Comparison of ENCODE assay signal across 1 cellular context in the genomic region with DNA sequence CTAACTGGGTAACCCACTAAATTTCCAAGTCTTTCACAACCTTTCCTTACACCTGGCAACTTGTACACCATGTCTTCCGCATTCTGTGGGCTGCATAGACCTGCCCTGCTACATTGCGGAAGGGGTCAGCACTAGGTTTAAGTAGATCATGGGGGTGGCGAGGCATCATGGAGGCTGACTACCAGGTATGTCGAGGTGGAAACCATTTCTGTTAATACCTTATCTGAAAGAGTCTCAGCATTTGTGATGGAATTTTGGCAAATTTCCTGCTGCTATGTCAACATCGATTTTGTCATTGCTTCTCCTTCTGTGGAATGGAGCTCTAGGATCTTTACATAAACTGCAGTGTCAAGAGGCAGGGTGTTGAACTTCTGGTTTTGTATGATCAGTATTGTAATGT.
TF ChIP-seq lines count a peak whose summit lies in the region.

No MANE protein-coding gene starts in this region.

TF ChIP-seq in WTC11, 78 proteins besides CTCF, POLR2A, EP300 and RAD21 (continued from another document):
- TF ChIP-seq, protein P1, sequence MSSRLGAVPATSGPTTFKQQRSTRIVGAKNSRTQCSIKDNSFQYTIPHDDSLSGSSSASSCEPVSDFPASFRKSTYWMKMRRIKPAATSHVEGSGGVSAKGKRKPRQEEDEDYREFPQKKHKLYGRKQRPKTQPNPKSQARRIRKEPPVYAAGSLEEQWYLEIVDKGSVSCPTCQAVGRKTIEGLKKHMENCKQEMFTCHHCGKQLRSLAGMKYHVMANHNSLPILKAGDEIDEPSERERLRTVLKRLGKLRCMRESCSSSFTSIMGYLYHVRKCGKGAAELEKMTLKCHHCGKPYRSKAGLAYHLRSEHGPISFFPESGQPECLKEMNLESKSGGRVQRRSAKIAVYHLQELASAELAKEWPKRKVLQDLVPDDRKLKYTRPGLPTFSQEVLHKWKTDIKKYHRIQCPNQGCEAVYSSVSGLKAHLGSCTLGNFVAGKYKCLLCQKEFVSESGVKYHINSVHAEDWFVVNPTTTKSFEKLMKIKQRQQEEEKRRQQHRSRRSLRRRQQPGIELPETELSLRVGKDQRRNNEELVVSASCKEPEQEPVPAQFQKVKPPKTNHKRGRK (CRISPR knock-in tag; IDR thresholded peaks at IDR 0.05; ENCODE audit: borderline replicate concordance) = no peak
- TF ChIP-seq, protein P2, sequence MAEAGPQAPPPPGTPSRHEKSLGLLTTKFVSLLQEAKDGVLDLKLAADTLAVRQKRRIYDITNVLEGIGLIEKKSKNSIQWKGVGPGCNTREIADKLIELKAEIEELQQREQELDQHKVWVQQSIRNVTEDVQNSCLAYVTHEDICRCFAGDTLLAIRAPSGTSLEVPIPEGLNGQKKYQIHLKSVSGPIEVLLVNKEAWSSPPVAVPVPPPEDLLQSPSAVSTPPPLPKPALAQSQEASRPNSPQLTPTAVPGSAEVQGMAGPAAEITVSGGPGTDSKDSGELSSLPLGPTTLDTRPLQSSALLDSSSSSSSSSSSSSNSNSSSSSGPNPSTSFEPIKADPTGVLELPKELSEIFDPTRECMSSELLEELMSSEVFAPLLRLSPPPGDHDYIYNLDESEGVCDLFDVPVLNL (CRISPR knock-in tag; IDR thresholded peaks at IDR 0.05; ENCODE audit: borderline replicate concordance, low read depth) = no peak
- TF ChIP-seq, protein P3, sequence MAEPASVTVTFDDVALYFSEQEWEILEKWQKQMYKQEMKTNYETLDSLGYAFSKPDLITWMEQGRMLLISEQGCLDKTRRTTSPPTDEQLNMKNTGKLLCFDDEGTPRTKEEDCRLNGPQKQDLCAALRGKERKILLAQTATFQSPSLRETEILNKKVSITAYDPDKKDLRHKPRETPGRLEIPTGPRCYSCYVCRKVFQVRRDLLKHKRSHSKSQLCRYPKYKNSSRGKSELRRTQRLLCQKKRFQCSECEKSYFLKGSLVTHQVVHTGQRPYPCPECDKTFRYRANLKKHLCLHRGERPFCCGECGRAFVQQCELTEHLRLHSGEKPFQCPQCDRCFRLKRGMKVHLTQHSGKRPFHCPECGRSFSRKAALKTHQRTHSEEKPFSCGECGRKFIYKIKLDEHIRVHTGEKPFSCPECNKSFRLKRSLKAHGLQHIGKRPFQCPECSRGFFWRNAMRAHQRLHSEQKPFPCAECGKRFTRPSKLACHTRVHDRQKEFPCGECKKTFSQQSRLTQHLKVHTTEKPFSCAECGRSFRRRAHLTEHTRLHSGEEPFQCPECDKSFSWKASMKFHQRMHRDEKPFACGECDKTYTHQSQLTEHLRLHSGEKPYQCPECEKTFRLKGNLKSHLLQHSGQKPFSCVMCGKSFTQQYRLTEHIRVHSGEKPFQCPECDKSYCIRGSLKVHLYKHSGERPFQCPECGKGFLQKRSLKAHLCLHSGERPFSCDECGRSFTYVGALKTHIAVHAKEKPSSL (CRISPR knock-in tag; conservative IDR thresholded peaks at IDR 0.05) = no peak
